Comparison of ENCODE assay signal across 14 cellular contexts in genomic region chr16:31356566-31357323, GRCh38. TPM values are rescaled to one million over a fixed set of nuclear protein-coding genes. Genes with fewer than 3 reads are reported as not detected.
DNase-seq lines count a peak whose midpoint lies in the region; ATAC-seq and TF ChIP-seq lines count a peak whose summit lies in the region.
"Had no signal": no experiment of that assay in that cellular context is flagged by ENCODE, and none has a peak within 500 bp of the region (broad histone marks: within the 10 kb centered on the region; RNA-seq: fewer than 3 reads in every experiment).

No MANE protein-coding gene starts in this region.

- H3K9me3 Mint-ChIP-seq in activated CD4-positive, alpha-beta memory T cell treated with anti-CD3 and anti-CD28 coated beads, Interleukin-2, amount 10 ng/mL, durations not matched to agents 7 days and 5 days: no peaks in the 10 kb centered on the region
- H3K9me3 Mint-ChIP-seq in activated CD4-positive, alpha-beta memory T cell treated with anti-CD3 and anti-CD28 coated beads for 36 hours: no peaks in the 10 kb centered on the region

- no peaks in the 10 kb centered on the region for H3K79me2 ChIP-seq in GM23248 (ENCODE audit: insufficient read depth)

- H3K27ac Mint-ChIP-seq in activated CD4-positive, alpha-beta memory T cell treated with anti-CD3 and anti-CD28 coated beads, Interleukin-2, amount 10 ng/mL, durations not matched to agents 7 days and 5 days: peak overlapping the region; percentile 57
- H3K27ac Mint-ChIP-seq in activated CD4-positive, alpha-beta memory T cell treated with anti-CD3 and anti-CD28 coated beads for 36 hours: no peak overlapping the region

- peaks cover 60% of the 10 kb centered on the region for H3K4me1 Mint-ChIP-seq in activated CD4-positive, alpha-beta memory T cell treated with anti-CD3 and anti-CD28 coated beads, Interleukin-2, amount 10 ng/mL, durations not matched to agents 7 days and 5 days
- peaks cover 39% of the 10 kb centered on the region for H3K4me1 Mint-ChIP-seq in activated CD4-positive, alpha-beta memory T cell treated with anti-CD3 and anti-CD28 coated beads for 36 hours (ENCODE audit: low read depth)

- CTCF ChIA-PET in activated CD4-positive, alpha-beta memory T cell treated with anti-CD3 and anti-CD28 coated beads, Interleukin-2, amount 10 ng/mL, durations not matched to agents 7 days and 5 days (lab: Charles Lee): interaction anchor here (1.4 kb wide), 1 partner anchor 156 kb away, joined by 6 read pairs; no protein-coding TSS in a partner anchor
- CTCF ChIA-PET in activated CD4-positive, alpha-beta memory T cell treated with anti-CD3 and anti-CD28 coated beads for 36 hours (lab: Charles Lee): no interaction called here

- H3F3A ChIP-seq in GM23248 (ENCODE audit: insufficient read depth): no peaks in the 10 kb centered on the region

- H3K4me1 ChIP-seq in SJCRH30 (peaks cover 3% of the 10 kb centered on the region; the same call in 1 of the 2 replicates), right lobe of liver (no peaks in the 10 kb centered on the region), GM23248 (ENCODE audit: insufficient read depth) (no peaks in the 10 kb centered on the region)
- H3K4me1 ChIP-seq: transverse colon had no signal

- TF ChIP-seq POLR2A in right lobe of liver (IDR thresholded peaks at IDR 0.05): no peak

- H3K27me3 Mint-ChIP-seq in activated CD4-positive, alpha-beta memory T cell treated with anti-CD3 and anti-CD28 coated beads, Interleukin-2, amount 10 ng/mL, durations not matched to agents 7 days and 5 days: peaks cover 2% of the 10 kb centered on the region
- H3K27me3 Mint-ChIP-seq in activated CD4-positive, alpha-beta memory T cell treated with anti-CD3 and anti-CD28 coated beads for 36 hours: peaks cover 2% of the 10 kb centered on the region

- H2AFZ ChIP-seq in GM23248: no peak overlapping the region

- H4K20me1 ChIP-seq in GM23248 (ENCODE audit: insufficient read depth): no peaks in the 10 kb centered on the region

- H3K4me3 Mint-ChIP-seq in activated CD4-positive, alpha-beta memory T cell treated with anti-CD3 and anti-CD28 coated beads, Interleukin-2, amount 10 ng/mL, durations not matched to agents 7 days and 5 days: no peak overlapping the region
- no peak overlapping the region for H3K4me3 Mint-ChIP-seq in activated CD4-positive, alpha-beta memory T cell treated with anti-CD3 and anti-CD28 coated beads for 36 hours

- no peak overlapping the region for H3K4me2 ChIP-seq in GM23248 (ENCODE audit: unreplicated experiment)
- H3K4me2 ChIP-seq: smooth muscle cell had no signal

- H3K9me3 ChIP-seq in SJCRH30 (replicated peaks): no peaks in the 10 kb centered on the region
- H3K9me3 ChIP-seq in right lobe of liver: no peaks in the 10 kb centered on the region
- no peaks in the 10 kb centered on the region for H3K9me3 ChIP-seq in GM23248 (ENCODE audit: low read depth)
- H3K9me3 ChIP-seq: transverse colon had no signal

- peak in 3 of 4 donors; percentile 6 to 11 (median 8) for ATAC-seq in right lobe of liver
- ATAC-seq in stimulated activated naive CD8-positive, alpha-beta T cell treated with anti-CD3 and anti-CD28 coated beads, Interleukin-15, Interleukin-2, amounts not matched to agents 100 U/mL and 50 U/mL, for 24 hours: no peak

- TF ChIP-seq CTCF in right lobe of liver (IDR thresholded peaks at IDR 0.05): no peak

- no peak overlapping the region for H3K27ac ChIP-seq in SJCRH30
- no peak overlapping the region for H3K27ac ChIP-seq in right lobe of liver
- no peak overlapping the region for H3K27ac ChIP-seq in GM23248
- H3K27ac ChIP-seq: transverse colon, VCaP had no signal

- DNase-seq in activated CD4-positive, alpha-beta memory T cell treated with anti-CD3 and anti-CD28 coated beads, Interleukin-2, amount 10 ng/mL, durations not matched to agents 7 days and 5 days: no peak
- DNase-seq in activated CD4-positive, alpha-beta memory T cell treated with anti-CD3 and anti-CD28 coated beads for 36 hours: no peak
- DNase-seq in SJCRH30: peak; percentile 17
- DNase-seq in right lobe of liver: no peak
- DNase-seq in stimulated activated naive CD8-positive, alpha-beta T cell treated with anti-CD3 and anti-CD28 coated beads, Interleukin-15, Interleukin-2, amounts not matched to agents 100 U/mL and 50 U/mL, for 24 hours: peak; percentile 16
- DNase-seq in nucleus accumbens (lab: John Stamatoyannopoulos, UW): no peak
- no peak for DNase-seq in GM23248
- no peak for DNase-seq in amniotic stem cell (lab: John Stamatoyannopoulos, UW)
- DNase-seq: KBM-7, NCI-H1694, NCI-H526, transverse colon had no signal

- in situ Hi-C loops in GM23248 (cut with MboI): no loop called here

- H3K9me2 ChIP-seq in GM23248 (ENCODE audit: insufficient read depth): no peaks in the 10 kb centered on the region

- H3K4me3 ChIP-seq in SJCRH30 (no peak overlapping the region), right lobe of liver (no peak overlapping the region), GM23248 (no peak overlapping the region)
- H3K4me3 ChIP-seq: smooth muscle cell, transverse colon had no signal

- H3K9ac ChIP-seq in GM23248: no peak overlapping the region

- WGBS in right lobe of liver (ENCODE audit: insufficient coverage, low coverage, low lambda C conversion rate, missing lambda C conversion rate): 21% methylated on average over 10 of the region's 28 CpGs
- WGBS in GM23248 (ENCODE audit: low coverage in 1 of 2, low lambda C conversion rate in 2 of 2, missing lambda C conversion rate in 2 of 2), 2 experiments: 54 to 58% methylated on average over 15 to 27 of the region's 28 CpGs

- intact Hi-C loops in activated CD4-positive, alpha-beta memory T cell treated with anti-CD3 and anti-CD28 coated beads for 36 hours (cut with micrococcal nuclease): no loop called here
- intact Hi-C loops in right lobe of liver (cut with DNase I): loop anchor here in 1 of 2 donors (10.0 kb wide), 1 partner anchor 132 kb away; no protein-coding TSS in a partner anchor

- H3K27me3 ChIP-seq in SJCRH30 (no peaks in the 10 kb centered on the region), right lobe of liver (no peaks in the 10 kb centered on the region), GM23248 (replicated peaks; ENCODE audit: insufficient read depth) (no peaks in the 10 kb centered on the region)
- H3K27me3 ChIP-seq: transverse colon had no signal

- peaks cover 10% of the 10 kb centered on the region for H3K36me3 Mint-ChIP-seq in activated CD4-positive, alpha-beta memory T cell treated with anti-CD3 and anti-CD28 coated beads, Interleukin-2, amount 10 ng/mL, durations not matched to agents 7 days and 5 days (ENCODE audit: low read depth)
- peaks cover 2% of the 10 kb centered on the region for H3K36me3 Mint-ChIP-seq in activated CD4-positive, alpha-beta memory T cell treated with anti-CD3 and anti-CD28 coated beads for 36 hours

- POLR2A ChIA-PET in activated CD4-positive, alpha-beta memory T cell treated with anti-CD3 and anti-CD28 coated beads, Interleukin-2, amount 10 ng/mL, durations not matched to agents 7 days and 5 days (lab: Charles Lee): no interaction called here
- POLR2A ChIA-PET in activated CD4-positive, alpha-beta memory T cell treated with anti-CD3 and anti-CD28 coated beads for 36 hours (lab: Charles Lee): no interaction called here

- H3K36me3 ChIP-seq in SJCRH30: no peaks in the 10 kb centered on the region
- no peaks in the 10 kb centered on the region for H3K36me3 ChIP-seq in right lobe of liver
- no peaks in the 10 kb centered on the region for H3K36me3 ChIP-seq in GM23248 (ENCODE audit: low read depth)
- H3K36me3 ChIP-seq: transverse colon had no signal

RNA-seq across cellular contexts. Expression of gene ITGAX, which starts 1.8 kb away (rescaled TPM):
- 10 to 100 TPM; 42.0 to 43.2 TPM for total RNA-seq in activated CD4-positive, alpha-beta memory T cell treated with anti-CD3 and anti-CD28 coated beads, Interleukin-2, amount 10 ng/mL, durations not matched to agents 7 days and 5 days
- 10 to 100 TPM; 30.3 to 32.9 TPM for total RNA-seq in activated CD4-positive, alpha-beta memory T cell treated with anti-CD3 and anti-CD28 coated beads for 36 hours
- total RNA-seq in SJCRH30 (2014; rRNA removed; shearing (Covaris generic)): not detected in 2 replicates
- total RNA-seq in right lobe of liver: 10 to 100 TPM in 1 of 6 experiments, 1 to 10 TPM in 5; 2.0 to 15.3 (median 5.2) TPM
- total RNA-seq in GM23248 (2014; rRNA removed; shearing (Covaris generic)): not detected in 2 replicates
- polyA plus RNA-seq in GM23248 (2016; fragmentation: Nextera tagmentation; extraction: Ambion mirVana): not detected in 2 replicates
- polyA plus RNA-seq: smooth muscle cell had no signal

RNA-seq across cellular contexts. Expression of gene ITGAD, which starts 36.4 kb away (rescaled TPM):
- total RNA-seq in activated CD4-positive, alpha-beta memory T cell treated with anti-CD3 and anti-CD28 coated beads, Interleukin-2, amount 10 ng/mL, durations not matched to agents 7 days and 5 days: not detected
- not detected for total RNA-seq in activated CD4-positive, alpha-beta memory T cell treated with anti-CD3 and anti-CD28 coated beads for 36 hours
- total RNA-seq in SJCRH30 (2014; rRNA removed; shearing (Covaris generic)): not detected in 2 replicates
- total RNA-seq in right lobe of liver: 1 to 10 TPM in 1 of 6 experiments, under 1 TPM in 3, not detected in 2; 0.13 to 2.0 (median 0.69) TPM
- not detected in 2 replicates for total RNA-seq in GM23248 (2014; rRNA removed; shearing (Covaris generic))
- not detected in 2 replicates for polyA plus RNA-seq in GM23248 (2016; fragmentation: Nextera tagmentation; extraction: Ambion mirVana)
- total RNA-seq: smooth muscle cell had no signal
- polyA plus RNA-seq: smooth muscle cell had no signal

Comparison
In these comparisons a context has a peak if more than half of its experiments do, and no peak if none do; other contexts are left out.
1. DNase-seq: peak in SJCRH30 (2 of 2) and stimulated activated naive CD8-positive, alpha-beta T cell treated with anti-CD3 and anti-CD28 coated beads, Interleukin-15, Interleukin-2, amounts not matched to agents 100 U/mL and 50 U/mL, for 24 hours (single experiment); none in activated CD4-positive, alpha-beta memory T cell treated with anti-CD3 and anti-CD28 coated beads, Interleukin-2, amount 10 ng/mL, durations not matched to agents 7 days and 5 days (single experiment), activated CD4-positive, alpha-beta memory T cell treated with anti-CD3 and anti-CD28 coated beads for 36 hours (single experiment), right lobe of liver (0 of 3), nucleus accumbens (0 of 56), GM23248 (single experiment) and amniotic stem cell (single experiment).